ENCODE assay signal across 1 cellular context in the genomic region with DNA sequence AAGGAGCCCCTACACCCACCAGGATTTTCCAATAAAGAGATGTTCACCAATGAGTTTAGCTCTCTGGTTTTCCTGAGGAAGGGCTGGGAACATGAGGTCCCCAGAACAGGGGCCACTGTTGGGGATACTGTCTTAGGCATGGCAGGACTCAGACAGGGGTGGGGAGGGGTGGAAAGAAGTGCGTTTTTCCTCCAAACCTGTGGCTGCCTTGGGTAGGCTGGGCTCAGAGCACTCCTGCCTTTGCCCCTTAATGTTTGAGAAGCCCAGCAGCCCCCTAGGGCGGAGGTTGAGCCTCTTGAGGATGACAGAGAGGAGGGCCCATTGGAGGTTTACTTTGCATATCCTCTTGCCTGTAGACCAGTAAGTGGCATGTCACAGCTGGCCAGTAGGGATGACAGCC.
TF ChIP-seq lines count a peak whose summit lies in the region.

No MANE protein-coding gene starts in this region.

TF ChIP-seq in HCT116, 20 proteins besides CTCF, POLR2A, EP300 and RAD21 (continued from another document):
- TF ChIP-seq CBX3 (IDR thresholded peaks at IDR 0.05; ENCODE audit: low read depth) (no peak), ZFX (IDR thresholded peaks at IDR 0.05) (no peak; the same call in 1 of the 2 replicates), FOSL1 (IDR thresholded peaks at IDR 0.05; ENCODE audit: low read depth) (no peak), CEBPB (IDR thresholded peaks at IDR 0.05; ENCODE audit: low read depth) (no peak), EGR1 (IDR thresholded peaks at IDR 0.05; ENCODE audit: low read depth) (no peak), SP1 (IDR thresholded peaks at IDR 0.05; ENCODE audit: low read depth) (no peak), SRF (IDR thresholded peaks at IDR 0.05; ENCODE audit: low read depth) (no peak), ELF1 (IDR thresholded peaks at IDR 0.05; ENCODE audit: borderline replicate concordance, low read depth) (no peak), JUND (IDR thresholded peaks at IDR 0.05) (no peak), EZH2 (IDR thresholded peaks at IDR 0.05) (no peak), SIN3A (IDR thresholded peaks at IDR 0.05; ENCODE audit: low read depth) (no peak)
- TF ChIP-seq, protein P1, sequence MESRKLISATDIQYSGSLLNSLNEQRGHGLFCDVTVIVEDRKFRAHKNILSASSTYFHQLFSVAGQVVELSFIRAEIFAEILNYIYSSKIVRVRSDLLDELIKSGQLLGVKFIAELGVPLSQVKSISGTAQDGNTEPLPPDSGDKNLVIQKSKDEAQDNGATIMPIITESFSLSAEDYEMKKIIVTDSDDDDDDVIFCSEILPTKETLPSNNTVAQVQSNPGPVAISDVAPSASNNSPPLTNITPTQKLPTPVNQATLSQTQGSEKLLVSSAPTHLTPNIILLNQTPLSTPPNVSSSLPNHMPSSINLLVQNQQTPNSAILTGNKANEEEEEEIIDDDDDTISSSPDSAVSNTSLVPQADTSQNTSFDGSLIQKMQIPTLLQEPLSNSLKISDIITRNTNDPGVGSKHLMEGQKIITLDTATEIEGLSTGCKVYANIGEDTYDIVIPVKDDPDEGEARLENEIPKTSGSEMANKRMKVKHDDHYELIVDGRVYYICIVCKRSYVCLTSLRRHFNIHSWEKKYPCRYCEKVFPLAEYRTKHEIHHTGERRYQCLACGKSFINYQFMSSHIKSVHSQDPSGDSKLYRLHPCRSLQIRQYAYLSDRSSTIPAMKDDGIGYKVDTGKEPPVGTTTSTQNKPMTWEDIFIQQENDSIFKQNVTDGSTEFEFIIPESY (IDR thresholded peaks at IDR 0.05; ENCODE audit: extremely low read depth, insufficient replicate concordance, low read length), result no peak
- TF ChIP-seq, protein P2, sequence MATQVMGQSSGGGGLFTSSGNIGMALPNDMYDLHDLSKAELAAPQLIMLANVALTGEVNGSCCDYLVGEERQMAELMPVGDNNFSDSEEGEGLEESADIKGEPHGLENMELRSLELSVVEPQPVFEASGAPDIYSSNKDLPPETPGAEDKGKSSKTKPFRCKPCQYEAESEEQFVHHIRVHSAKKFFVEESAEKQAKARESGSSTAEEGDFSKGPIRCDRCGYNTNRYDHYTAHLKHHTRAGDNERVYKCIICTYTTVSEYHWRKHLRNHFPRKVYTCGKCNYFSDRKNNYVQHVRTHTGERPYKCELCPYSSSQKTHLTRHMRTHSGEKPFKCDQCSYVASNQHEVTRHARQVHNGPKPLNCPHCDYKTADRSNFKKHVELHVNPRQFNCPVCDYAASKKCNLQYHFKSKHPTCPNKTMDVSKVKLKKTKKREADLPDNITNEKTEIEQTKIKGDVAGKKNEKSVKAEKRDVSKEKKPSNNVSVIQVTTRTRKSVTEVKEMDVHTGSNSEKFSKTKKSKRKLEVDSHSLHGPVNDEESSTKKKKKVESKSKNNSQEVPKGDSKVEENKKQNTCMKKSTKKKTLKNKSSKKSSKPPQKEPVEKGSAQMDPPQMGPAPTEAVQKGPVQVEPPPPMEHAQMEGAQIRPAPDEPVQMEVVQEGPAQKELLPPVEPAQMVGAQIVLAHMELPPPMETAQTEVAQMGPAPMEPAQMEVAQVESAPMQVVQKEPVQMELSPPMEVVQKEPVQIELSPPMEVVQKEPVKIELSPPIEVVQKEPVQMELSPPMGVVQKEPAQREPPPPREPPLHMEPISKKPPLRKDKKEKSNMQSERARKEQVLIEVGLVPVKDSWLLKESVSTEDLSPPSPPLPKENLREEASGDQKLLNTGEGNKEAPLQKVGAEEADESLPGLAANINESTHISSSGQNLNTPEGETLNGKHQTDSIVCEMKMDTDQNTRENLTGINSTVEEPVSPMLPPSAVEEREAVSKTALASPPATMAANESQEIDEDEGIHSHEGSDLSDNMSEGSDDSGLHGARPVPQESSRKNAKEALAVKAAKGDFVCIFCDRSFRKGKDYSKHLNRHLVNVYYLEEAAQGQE (IDR thresholded peaks at IDR 0.05; ENCODE audit: low read depth), result no peak
- TF ChIP-seq, protein P3, sequence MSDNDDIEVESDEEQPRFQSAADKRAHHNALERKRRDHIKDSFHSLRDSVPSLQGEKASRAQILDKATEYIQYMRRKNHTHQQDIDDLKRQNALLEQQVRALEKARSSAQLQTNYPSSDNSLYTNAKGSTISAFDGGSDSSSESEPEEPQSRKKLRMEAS (IDR thresholded peaks at IDR 0.05), result no peak
- TF ChIP-seq, protein P4, sequence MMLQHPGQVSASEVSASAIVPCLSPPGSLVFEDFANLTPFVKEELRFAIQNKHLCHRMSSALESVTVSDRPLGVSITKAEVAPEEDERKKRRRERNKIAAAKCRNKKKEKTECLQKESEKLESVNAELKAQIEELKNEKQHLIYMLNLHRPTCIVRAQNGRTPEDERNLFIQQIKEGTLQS (IDR thresholded peaks at IDR 0.05), result no peak
TF ChIP-seq in HCT116: peak in this region for 0.
